ENCODE assay signal across 8 cellular contexts in the genomic region with DNA sequence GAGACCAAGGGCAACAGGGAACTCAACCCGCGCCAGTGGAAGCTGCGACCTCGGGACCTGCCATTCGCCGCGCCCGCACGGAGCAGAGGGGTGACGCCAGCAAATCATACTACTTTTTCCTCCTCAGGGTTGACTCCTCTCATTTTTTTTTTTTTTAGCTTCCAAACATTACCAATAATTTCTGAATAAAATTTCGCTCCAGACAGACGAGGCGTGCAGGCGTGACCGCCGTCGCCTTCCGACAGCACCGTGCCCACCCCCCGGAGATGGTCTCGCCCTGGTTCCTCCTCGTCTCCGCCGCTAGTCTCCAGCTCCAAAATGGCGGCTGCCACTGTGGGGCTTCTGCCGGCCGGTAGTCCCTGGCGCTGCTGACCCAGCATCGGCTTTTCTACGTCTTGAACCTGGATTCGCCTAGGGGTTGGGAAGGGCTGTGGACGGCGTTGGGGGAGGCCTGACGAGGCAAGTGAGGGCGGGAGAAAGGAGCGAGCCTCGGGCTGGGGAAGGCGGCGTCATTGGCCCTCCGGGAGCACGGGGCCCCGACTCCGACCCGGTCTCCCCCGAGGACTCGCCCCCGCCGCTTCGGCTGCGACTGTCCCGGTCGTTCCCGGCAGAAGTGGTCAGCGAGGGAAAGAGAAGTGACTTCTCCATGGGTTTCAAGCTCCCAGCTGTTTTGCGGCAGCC. TPM values are rescaled to one million over a fixed set of nuclear protein-coding genes. Genes with fewer than 3 reads are reported as not detected.
DNase-seq lines count a peak whose midpoint lies in the region; ATAC-seq and TF ChIP-seq lines count a peak whose summit lies in the region.

TSS of gene CPSF2 (plus strand) at position 300 of the 681 bp plus-strand sequence. CDS start 9,016 bp downstream, outside the sequence.
TSS of gene NDUFB1 (minus strand) at position 37 of the 681 bp plus-strand sequence. CDS start 4,069 bp downstream, outside the sequence.

- peak within 1 kb of the TSS; percentile 96 for H2AFZ ChIP-seq in neural cell (ENCODE audit: low read depth, low read length)

- TF ChIP-seq POLR2A in Raji (IDR thresholded peaks at IDR 0.05; ENCODE audit: insufficient read depth, low read depth, low read length), result peak; percentile 86

- H3K9ac ChIP-seq in neural cell (ENCODE audit: low read length) (peak within 1 kb of the TSS; percentile 99), stomach smooth muscle (ENCODE audit: low read length in 2 of 2) (peak within 1 kb of the TSS; percentile 98)

- H3K4me3 ChIP-seq in fibroblast of the aortic adventitia (ENCODE audit: low read depth, low read length), result peak within 1 kb of the TSS; percentile 95
- H3K4me3 ChIP-seq in neural cell (ENCODE audit: low read length), result peak within 1 kb of the TSS; percentile 95
- peak within 1 kb of the TSS; percentile 87 to 96 for H3K4me3 ChIP-seq in stomach smooth muscle (ENCODE audit: low read length in 2 of 2)

- no peaks in the 10 kb centered on the region for H4K20me1 ChIP-seq in neural cell (ENCODE audit: insufficient read depth)

- H3K27me3 ChIP-seq in neural cell (ENCODE audit: insufficient read depth, low read depth, low read length), result no peaks in the 10 kb centered on the region
- H3K27me3 ChIP-seq in stomach smooth muscle (ENCODE audit: control insufficient read depth in 1 of 2, insufficient read depth in 2 of 2, low read length in 2 of 2), result no peaks in the 10 kb centered on the region

- TF ChIP-seq EP300 in neural cell (conservative IDR thresholded peaks at IDR 0.05; ENCODE audit: poor library complexity, severe bottlenecking), result peak; percentile 35

- peaks cover 4% of the 10 kb centered on the region for H3F3A ChIP-seq in neural cell (ENCODE audit: insufficient read depth, low read length, poor library complexity, severe bottlenecking)

- no peak for TF ChIP-seq RAD21 in neural cell (conservative IDR thresholded peaks at IDR 0.05)

- peak; percentile 89 for ATAC-seq in GM21825 (IDR thresholded peaks at IDR 0.05; ENCODE audit: unreplicated experiment)

- H3K36me3 ChIP-seq in KOPT-K1 (ENCODE audit: insufficient read depth, low read length) (peaks cover 41% of the 10 kb centered on the region), neural cell (ENCODE audit: insufficient read depth, low read length) (no peaks in the 10 kb centered on the region), stomach smooth muscle (ENCODE audit: control insufficient read depth in 2 of 2, insufficient read depth in 2 of 2, low read length in 2 of 2) (peaks cover 1 to 10% of the 10 kb centered on the region in 2 donors)

- H3K4me1 ChIP-seq in stomach smooth muscle (ENCODE audit: control insufficient read depth, insufficient read depth, low read length), result peaks cover 18% of the 10 kb centered on the region

- H3K79me2 ChIP-seq in neural cell (replicated peaks; ENCODE audit: insufficient read depth, low read length), result peaks cover 30% of the 10 kb centered on the region

- H3K27ac ChIP-seq in KOPT-K1 (ENCODE audit: low read depth, low read length, poor library complexity, severe bottlenecking) (peak within 1 kb of the TSS; percentile 92), neural cell (ENCODE audit: low read length) (peak within 1 kb of the TSS; percentile 98), stomach smooth muscle (ENCODE audit: low read length) (peak within 1 kb of the TSS; percentile 93)

- no peaks in the 10 kb centered on the region for H3K9me2 ChIP-seq in neural cell (ENCODE audit: insufficient read depth, low read length)

- H3K4me2 ChIP-seq in neural cell (ENCODE audit: low read length), result peak within 1 kb of the TSS; percentile 86

- TF ChIP-seq CTCF in fibroblast of the aortic adventitia (IDR thresholded peaks at IDR 0.05; ENCODE audit: insufficient read depth, low read length) (no peak), neural cell (IDR thresholded peaks at IDR 0.05; ENCODE audit: poor library complexity, severe bottlenecking) (no peak)

- peak; percentile 82 for DNase-seq in EH (ENCODE audit: low read depth)
- DNase-seq in activated effector memory CD4-positive, alpha-beta T cell treated with anti-CD3 and anti-CD28 coated beads, Interleukin-2, amount 50 U/mL, for 16 hours, result peak; percentile 95
- DNase-seq in fibroblast of the aortic adventitia (ENCODE audit: low read depth), result peak; percentile 77

- H3K9me3 ChIP-seq in KOPT-K1 (ENCODE audit: insufficient read depth, low read length, poor library complexity, severe bottlenecking) (no peaks in the 10 kb centered on the region), neural cell (ENCODE audit: low read length) (no peaks in the 10 kb centered on the region), stomach smooth muscle (ENCODE audit: control insufficient read depth in 2 of 2, low read length in 2 of 2) (no peaks in the 10 kb centered on the region)

TF ChIP-seq in neural cell, 6 proteins besides CTCF, POLR2A, EP300 and RAD21:
- TF ChIP-seq MXI1 (conservative IDR thresholded peaks at IDR 0.05; ENCODE audit: poor library complexity, severe bottlenecking) (peak; percentile 44), POLR2AphosphoS5 (IDR thresholded peaks at IDR 0.05) (peak; percentile 88), SMC3 (conservative IDR thresholded peaks at IDR 0.05; ENCODE audit: poor library complexity) (no peak), TAF1 (IDR thresholded peaks at IDR 0.05; ENCODE audit: low read depth) (peak; percentile 99), EZH2 (IDR thresholded peaks at IDR 0.05; ENCODE audit: borderline replicate concordance, insufficient read depth, low read length, poor library complexity, severe bottlenecking) (no peak)
- TF ChIP-seq, protein P1, sequence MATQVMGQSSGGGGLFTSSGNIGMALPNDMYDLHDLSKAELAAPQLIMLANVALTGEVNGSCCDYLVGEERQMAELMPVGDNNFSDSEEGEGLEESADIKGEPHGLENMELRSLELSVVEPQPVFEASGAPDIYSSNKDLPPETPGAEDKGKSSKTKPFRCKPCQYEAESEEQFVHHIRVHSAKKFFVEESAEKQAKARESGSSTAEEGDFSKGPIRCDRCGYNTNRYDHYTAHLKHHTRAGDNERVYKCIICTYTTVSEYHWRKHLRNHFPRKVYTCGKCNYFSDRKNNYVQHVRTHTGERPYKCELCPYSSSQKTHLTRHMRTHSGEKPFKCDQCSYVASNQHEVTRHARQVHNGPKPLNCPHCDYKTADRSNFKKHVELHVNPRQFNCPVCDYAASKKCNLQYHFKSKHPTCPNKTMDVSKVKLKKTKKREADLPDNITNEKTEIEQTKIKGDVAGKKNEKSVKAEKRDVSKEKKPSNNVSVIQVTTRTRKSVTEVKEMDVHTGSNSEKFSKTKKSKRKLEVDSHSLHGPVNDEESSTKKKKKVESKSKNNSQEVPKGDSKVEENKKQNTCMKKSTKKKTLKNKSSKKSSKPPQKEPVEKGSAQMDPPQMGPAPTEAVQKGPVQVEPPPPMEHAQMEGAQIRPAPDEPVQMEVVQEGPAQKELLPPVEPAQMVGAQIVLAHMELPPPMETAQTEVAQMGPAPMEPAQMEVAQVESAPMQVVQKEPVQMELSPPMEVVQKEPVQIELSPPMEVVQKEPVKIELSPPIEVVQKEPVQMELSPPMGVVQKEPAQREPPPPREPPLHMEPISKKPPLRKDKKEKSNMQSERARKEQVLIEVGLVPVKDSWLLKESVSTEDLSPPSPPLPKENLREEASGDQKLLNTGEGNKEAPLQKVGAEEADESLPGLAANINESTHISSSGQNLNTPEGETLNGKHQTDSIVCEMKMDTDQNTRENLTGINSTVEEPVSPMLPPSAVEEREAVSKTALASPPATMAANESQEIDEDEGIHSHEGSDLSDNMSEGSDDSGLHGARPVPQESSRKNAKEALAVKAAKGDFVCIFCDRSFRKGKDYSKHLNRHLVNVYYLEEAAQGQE (IDR thresholded peaks at IDR 0.05; ENCODE audit: borderline replicate concordance), result peak; percentile 98

RNA-seq across cellular contexts. Expression of gene CPSF2, which starts in this region (rescaled TPM):
- total RNA-seq in fibroblast of the aortic adventitia (ENCODE audit: low replicate concordance), result 58.1 and 58.3 TPM in 2 replicates
- 18.5 and 20.4 TPM in 2 replicates for polyA plus RNA-seq in neural cell
- 36.8 and 43.5 TPM in 2 replicates for polyA minus RNA-seq in neural cell

RNA-seq across cellular contexts. Expression of gene NDUFB1, which starts in this region (rescaled TPM):
- total RNA-seq in fibroblast of the aortic adventitia (ENCODE audit: low replicate concordance), result 286 and 765 TPM in 2 replicates
- polyA plus RNA-seq in neural cell, result 1,184 and 1,224 TPM in 2 replicates
- 87.5 and 107 TPM in 2 replicates for polyA minus RNA-seq in neural cell

Comparison
In these comparisons a context has a peak if more than half of its experiments do, and no peak if none do; other contexts are left out.
1. Peak in every context shown above with its lines: DNase-seq, ATAC-seq, H3K4me3 ChIP-seq and H3K27ac ChIP-seq.